ENCODE assay signal across 17 cellular contexts in the genomic region with DNA sequence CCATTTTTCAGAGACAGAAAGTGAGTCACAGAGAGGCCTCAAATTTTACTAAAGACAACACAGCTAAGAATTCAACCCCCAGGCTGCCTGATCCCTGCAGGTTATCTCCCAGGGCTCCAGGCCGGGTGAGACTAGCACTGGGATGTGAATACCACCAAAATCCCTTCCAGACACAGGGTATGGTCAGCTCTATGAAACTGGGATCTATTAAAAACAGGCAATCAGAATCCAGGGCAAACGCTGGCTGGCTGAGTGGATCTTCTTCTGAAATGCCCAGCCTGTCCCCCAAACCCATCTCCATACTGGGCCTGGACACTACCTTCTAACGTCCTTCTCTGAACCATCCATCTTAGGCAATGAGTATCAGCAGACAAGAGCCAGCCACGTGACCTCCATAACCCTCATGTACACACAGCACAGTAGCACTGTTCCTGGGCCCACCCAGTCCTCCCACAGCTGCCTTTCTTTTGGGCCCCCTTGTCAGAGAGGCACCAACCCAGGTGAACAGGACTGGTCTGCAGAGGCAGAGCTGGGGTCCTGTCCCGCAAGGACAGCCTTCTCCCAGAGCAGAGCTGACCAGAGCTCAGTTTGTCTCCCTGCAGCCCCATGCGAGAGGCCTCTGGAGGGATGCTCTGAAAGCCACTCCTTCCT. TPM values are rescaled to one million over a fixed set of nuclear protein-coding genes. Genes with fewer than 3 reads are reported as not detected.
A peak's percentile ranks its signal among the peaks of the same experiment; 100 is the strongest.
DNase-seq lines count a peak whose midpoint lies in the region; ATAC-seq and TF ChIP-seq lines count a peak whose summit lies in the region.
"Had no signal": no experiment of that assay in that cellular context is flagged by ENCODE, and none has a peak within 500 bp of the region (broad histone marks: within the 10 kb centered on the region; RNA-seq: fewer than 3 reads in every experiment).

No MANE protein-coding gene starts in this region.

- peak overlapping the region; percentile 64 for H3K4me3 ChIP-seq in HUES48 (ENCODE audit: low read depth, low read length)
- H3K4me3 ChIP-seq in ectodermal cell (ENCODE audit: insufficient read depth, low read depth, low read length) = peak overlapping the region; percentile 68
- H3K4me3 ChIP-seq in neural cell (ENCODE audit: low read length) = peak overlapping the region; percentile 96
- H3K4me3 ChIP-seq: GM23248 had no signal

- peaks cover 34% of the 10 kb centered on the region for H3K27me3 Mint-ChIP-seq in T-helper 2 cell treated with Interferon-gamma antibody and Interleukin-4, amounts not matched to agents 5 μg/mL and 100 μg/mL, for 36 hours (ENCODE audit: low read depth)

- H3K9me3 ChIP-seq in HUES48 (ENCODE audit: control insufficient read depth, insufficient read depth, low read length) (no peaks in the 10 kb centered on the region), ectodermal cell (ENCODE audit: control insufficient read depth, low read length) (no peaks in the 10 kb centered on the region), neural cell (ENCODE audit: low read length) (no peaks in the 10 kb centered on the region)
- H3K9me3 ChIP-seq: transverse colon had no signal

- H3K27me3 ChIP-seq in HUES48 (ENCODE audit: control insufficient read depth, insufficient read depth, low read length) (peaks cover 45% of the 10 kb centered on the region), ectodermal cell (ENCODE audit: control insufficient read depth, insufficient read depth, low read length, poor library complexity, severe bottlenecking) (peaks cover 52% of the 10 kb centered on the region), neural cell (ENCODE audit: insufficient read depth, low read depth, low read length) (no peaks in the 10 kb centered on the region)

- H3K9ac ChIP-seq in HUES48 (ENCODE audit: low read depth, low read length) (no peak overlapping the region), neural cell (ENCODE audit: low read length) (peak overlapping the region; percentile 94)
- H3K9ac ChIP-seq: GM23248 had no signal

- peak overlapping the region; percentile 98 for H3K4me2 ChIP-seq in neural cell (ENCODE audit: low read length)

- H3K4me3 Mint-ChIP-seq in T-helper 2 cell treated with Interferon-gamma antibody and Interleukin-4, amounts not matched to agents 5 μg/mL and 100 μg/mL, for 36 hours = peak overlapping the region; percentile 9

- no peaks in the 10 kb centered on the region for H3K36me3 ChIP-seq in HUES48 (ENCODE audit: control insufficient read depth, insufficient read depth, low read length)
- H3K36me3 ChIP-seq in ectodermal cell (ENCODE audit: control insufficient read depth, insufficient read depth, low read length) = no peaks in the 10 kb centered on the region
- H3K36me3 ChIP-seq in neural cell (ENCODE audit: insufficient read depth, low read length) = no peaks in the 10 kb centered on the region
- H3K36me3 ChIP-seq: transverse colon, WERI-Rb-1 had no signal

- H2AFZ ChIP-seq in neural cell (ENCODE audit: low read depth, low read length) = no peak overlapping the region
- H2AFZ ChIP-seq: GM23248 had no signal

- DNase-seq in T-helper 2 cell treated with Interferon-gamma antibody and Interleukin-4, amounts not matched to agents 5 μg/mL and 100 μg/mL, for 36 hours (ENCODE audit: low spot score) = no peak
- no peak for DNase-seq in T-helper 2 cell
- DNase-seq in 8988T = no peak
- no peak for DNase-seq in sciatic nerve (ENCODE audit: low spot score)
- DNase-seq: activated gamma-delta T cell treated with Interleukin-2 at 50 U/mL for 16 hours; DND-41; effector CD4-positive, alpha-beta T cell; GM23248; mammary epithelial cell; NCI-H2029; small intestine; transverse colon; WERI-Rb-1 had no signal

- 70 to 72% methylated on average over 6 of the region's 6 CpGs for WGBS in ectodermal cell, 2 experiments

- TF ChIP-seq EP300 in neural cell (conservative IDR thresholded peaks at IDR 0.05; ENCODE audit: poor library complexity, severe bottlenecking) = no peak

- no peaks in the 10 kb centered on the region for H3K9me2 ChIP-seq in neural cell (ENCODE audit: insufficient read depth, low read length)

- TF ChIP-seq RAD21 in neural cell (conservative IDR thresholded peaks at IDR 0.05) = no peak

- no peak for TF ChIP-seq CTCF in neural cell (IDR thresholded peaks at IDR 0.05; ENCODE audit: poor library complexity, severe bottlenecking)

- H3K4me1 ChIP-seq in HUES48 (ENCODE audit: control insufficient read depth, insufficient read depth, low read length) (peaks cover 11% of the 10 kb centered on the region), ectodermal cell (ENCODE audit: control insufficient read depth, insufficient read depth, low read length) (peaks cover 14% of the 10 kb centered on the region)

- H3K27ac ChIP-seq in HUES48 (ENCODE audit: low read depth, low read length) = no peak overlapping the region
- H3K27ac ChIP-seq in ectodermal cell (ENCODE audit: insufficient read depth, low read depth, low read length, poor library complexity, severe bottlenecking) = no peak overlapping the region
- H3K27ac ChIP-seq in neural cell (ENCODE audit: low read length) = no peak overlapping the region
- H3K27ac ChIP-seq: GM23248, transverse colon, WERI-Rb-1 had no signal

- no peaks in the 10 kb centered on the region for H3K9me3 Mint-ChIP-seq in T-helper 2 cell treated with Interferon-gamma antibody and Interleukin-4, amounts not matched to agents 5 μg/mL and 100 μg/mL, for 36 hours

- H4K20me1 ChIP-seq in neural cell (ENCODE audit: insufficient read depth) = no peaks in the 10 kb centered on the region

- H3K36me3 Mint-ChIP-seq in T-helper 2 cell treated with Interferon-gamma antibody and Interleukin-4, amounts not matched to agents 5 μg/mL and 100 μg/mL, for 36 hours (ENCODE audit: low read depth) = no peaks in the 10 kb centered on the region

- H3K4me1 Mint-ChIP-seq in T-helper 2 cell treated with Interferon-gamma antibody and Interleukin-4, amounts not matched to agents 5 μg/mL and 100 μg/mL, for 36 hours (ENCODE audit: low read depth) = no peaks in the 10 kb centered on the region

- ATAC-seq in SK-N-SH treated with all-trans-retinoic acid at 6 μM for 48 hours (no peak), sciatic nerve (no peak)

- peaks cover 39% of the 10 kb centered on the region for H3K79me2 ChIP-seq in neural cell (replicated peaks; ENCODE audit: insufficient read depth, low read length)

- no peak overlapping the region for H3K27ac Mint-ChIP-seq in T-helper 2 cell treated with Interferon-gamma antibody and Interleukin-4, amounts not matched to agents 5 μg/mL and 100 μg/mL, for 36 hours

- no peaks in the 10 kb centered on the region for H3F3A ChIP-seq in neural cell (ENCODE audit: insufficient read depth, low read length, poor library complexity, severe bottlenecking)

- intact Hi-C loops in sciatic nerve (cut with DNase I) = no loop called here

TF ChIP-seq in neural cell, 6 proteins besides CTCF, POLR2A, EP300 and RAD21 (continues in another document):
- no peak for TF ChIP-seq TAF1 (IDR thresholded peaks at IDR 0.05; ENCODE audit: low read depth)
- no peak for TF ChIP-seq POLR2AphosphoS5 (IDR thresholded peaks at IDR 0.05)
- TF ChIP-seq EZH2 (IDR thresholded peaks at IDR 0.05; ENCODE audit: borderline replicate concordance, insufficient read depth, low read length, poor library complexity, severe bottlenecking) = no peak
- no peak for TF ChIP-seq SMC3 (conservative IDR thresholded peaks at IDR 0.05; ENCODE audit: poor library complexity)

TF ChIP-seq in SK-N-SH treated with all-trans-retinoic acid at 6 μM for 48 hours, 23 proteins besides CTCF, POLR2A, EP300 and RAD21 (continues in another document):
- TF ChIP-seq TSHZ2 (CRISPR knock-in tag; IDR thresholded peaks at IDR 0.05) (no peak), ZNF8 (CRISPR knock-in tag; IDR thresholded peaks at IDR 0.05) (no peak), ZFP3 (CRISPR knock-in tag; IDR thresholded peaks at IDR 0.05) (no peak), CSDC2 (CRISPR knock-in tag; IDR thresholded peaks at IDR 0.05) (no peak), SNAI2 (CRISPR knock-in tag; IDR thresholded peaks at IDR 0.05) (no peak), RARB (CRISPR knock-in tag; IDR thresholded peaks at IDR 0.05) (no peak), TOX (CRISPR knock-in tag; IDR thresholded peaks at IDR 0.05; ENCODE audit: borderline replicate concordance) (no peak)
- TF ChIP-seq, protein P1, sequence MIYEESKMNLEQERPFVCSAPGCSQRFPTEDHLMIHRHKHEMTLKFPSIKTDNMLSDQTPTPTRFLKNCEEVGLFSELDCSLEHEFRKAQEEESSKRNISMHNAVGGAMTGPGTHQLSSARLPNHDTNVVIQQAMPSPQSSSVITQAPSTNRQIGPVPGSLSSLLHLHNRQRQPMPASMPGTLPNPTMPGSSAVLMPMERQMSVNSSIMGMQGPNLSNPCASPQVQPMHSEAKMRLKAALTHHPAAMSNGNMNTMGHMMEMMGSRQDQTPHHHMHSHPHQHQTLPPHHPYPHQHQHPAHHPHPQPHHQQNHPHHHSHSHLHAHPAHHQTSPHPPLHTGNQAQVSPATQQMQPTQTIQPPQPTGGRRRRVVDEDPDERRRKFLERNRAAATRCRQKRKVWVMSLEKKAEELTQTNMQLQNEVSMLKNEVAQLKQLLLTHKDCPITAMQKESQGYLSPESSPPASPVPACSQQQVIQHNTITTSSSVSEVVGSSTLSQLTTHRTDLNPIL (CRISPR knock-in tag; IDR thresholded peaks at IDR 0.05; ENCODE audit: low read depth) = no peak

RNA-seq across cellular contexts. Expression of gene RAB6B, which starts 1.9 kb away (rescaled TPM):
- 14.5 TPM for polyA plus RNA-seq in ectodermal cell (2013, experiment 1 of 4)
- 15.3 TPM for polyA plus RNA-seq in ectodermal cell (2013, experiment 2 of 4)
- 11.6 TPM for polyA plus RNA-seq in ectodermal cell (2013, experiment 3 of 4)
- polyA plus RNA-seq in ectodermal cell (2013, experiment 4 of 4) = 11.7 TPM
- 57.5 and 60.8 TPM in 2 replicates for polyA plus RNA-seq in neural cell
- polyA minus RNA-seq in neural cell = 75.0 and 92.1 TPM in 2 replicates
- 9.5 TPM for total RNA-seq in sciatic nerve
